9 cellular contexts compared by ENCODE assay signal in genomic region chr5:53041071-53041692, GRCh38. TPM values are rescaled to one million over a fixed set of nuclear protein-coding genes. Genes with fewer than 3 reads are reported as not detected.
DNase-seq lines count a peak whose midpoint lies in the region; ATAC-seq and TF ChIP-seq lines count a peak whose summit lies in the region.
"Had no signal": no experiment of that assay in that cellular context is flagged by ENCODE, and none has a peak within 500 bp of the region (broad histone marks: within the 10 kb centered on the region; RNA-seq: fewer than 3 reads in every experiment).

No MANE protein-coding gene starts in this region.

- DNase-seq in activated CD4-positive, alpha-beta T cell treated with anti-CD3 and anti-CD28 coated beads for 36 hours, result peak; percentile 43
- no peak for DNase-seq in activated CD4-positive, alpha-beta T cell treated with anti-CD3 and anti-CD28 coated beads for 48 hours
- peak; percentile 49 for DNase-seq in T-helper 2 cell treated with Interferon-gamma antibody and Interleukin-4, amounts not matched to agents 5 μg/mL and 100 μg/mL, for 36 hours (ENCODE audit: low spot score)
- DNase-seq in spleen (no peak), HuH-7 (ENCODE audit: low spot score) (no peak), NCI-H226 (no peak), esophagus muscularis mucosa (ENCODE audit: extremely low spot score) (no peak)

- intact Hi-C loops in activated CD4-positive, alpha-beta T cell treated with anti-CD3 and anti-CD28 coated beads for 36 hours (cut with DNase I, micrococcal nuclease), result loop anchor here (1.0 to 2.0 kb wide), 7 partner anchors 9 to 56 kb away; no protein-coding TSS in a partner anchor
- intact Hi-C loops in spleen (cut with DNase I; ENCODE audit: low total_unique reads) (no loop called here), esophagus muscularis mucosa (cut with DNase I) (no loop called here)

- no peak for TF ChIP-seq EP300 in esophagus muscularis mucosa (IDR thresholded peaks at IDR 0.05)

- 19 to 37% (median 22%) methylated on average over 4 of the region's 4 CpGs for WGBS in spleen, 5 donors
- WGBS in esophagus muscularis mucosa, result 62% methylated on average over 4 of the region's 4 CpGs

- no peaks in the 10 kb centered on the region for H3K9me3 ChIP-seq in spleen
- no peaks in the 10 kb centered on the region for H3K9me3 ChIP-seq in esophagus muscularis mucosa
- H3K9me3 ChIP-seq: A549 had no signal

- H3K27ac Mint-ChIP-seq in activated CD4-positive, alpha-beta T cell treated with anti-CD3 and anti-CD28 coated beads for 36 hours, result peak overlapping the region; percentile 48
- peak overlapping the region; percentile 90 for H3K27ac Mint-ChIP-seq in T-helper 2 cell treated with Interferon-gamma antibody and Interleukin-4, amounts not matched to agents 5 μg/mL and 100 μg/mL, for 36 hours

- CTCF ChIA-PET in activated CD4-positive, alpha-beta T cell treated with anti-CD3 and anti-CD28 coated beads for 36 hours (lab: Charles Lee), result interaction anchor here (0.6 to 3.4 kb wide), 6 partner anchors 9 to 1826 kb away, joined by 3 to 24 read pairs (median 4); partner anchors contain the start of gene MOCS2

- H3K4me1 ChIP-seq in spleen (peaks cover 0 to 62% (median 36%) of the 10 kb centered on the region in 6 donors), esophagus muscularis mucosa (peaks cover 16 to 19% (median 18%) of the 10 kb centered on the region in 4 donors)

- TF ChIP-seq POLR2A in spleen (IDR thresholded peaks at IDR 0.05) (no peak), esophagus muscularis mucosa (IDR thresholded peaks at IDR 0.05; ENCODE audit: low read depth) (no peak)

- no peak for TF ChIP-seq CTCF in spleen (IDR thresholded peaks at IDR 0.05 in 8 of 11, conservative IDR thresholded peaks at IDR 0.05 in 3 of 11)
- no peak for TF ChIP-seq CTCF in esophagus muscularis mucosa (IDR thresholded peaks at IDR 0.05)

- peak overlapping the region in 2 of 8 donors; percentile 19 to 34 for H3K4me3 ChIP-seq in spleen
- no peak overlapping the region for H3K4me3 ChIP-seq in esophagus muscularis mucosa
- H3K4me3 ChIP-seq: A549 had no signal

- H3K4me3 Mint-ChIP-seq in activated CD4-positive, alpha-beta T cell treated with anti-CD3 and anti-CD28 coated beads for 36 hours, result no peak overlapping the region
- H3K4me3 Mint-ChIP-seq in T-helper 2 cell treated with Interferon-gamma antibody and Interleukin-4, amounts not matched to agents 5 μg/mL and 100 μg/mL, for 36 hours, result peak overlapping the region; percentile 70

- POLR2A ChIA-PET in activated CD4-positive, alpha-beta T cell treated with anti-CD3 and anti-CD28 coated beads for 36 hours (lab: Charles Lee), result interaction anchor here (0.7 to 1.6 kb wide), 2 partner anchors 10 to 11 kb away, joined by 3 to 6 read pairs; no protein-coding TSS in a partner anchor

- H3K36me3 ChIP-seq in spleen (no peaks in the 10 kb centered on the region), esophagus muscularis mucosa (no peaks in the 10 kb centered on the region)

- H3K27me3 ChIP-seq in spleen (replicated peaks in 1 of 7) (no peaks in the 10 kb centered on the region), esophagus muscularis mucosa (no peaks in the 10 kb centered on the region)

- no peaks in the 10 kb centered on the region for H3K36me3 Mint-ChIP-seq in activated CD4-positive, alpha-beta T cell treated with anti-CD3 and anti-CD28 coated beads for 36 hours (ENCODE audit: low read depth)
- H3K36me3 Mint-ChIP-seq in T-helper 2 cell treated with Interferon-gamma antibody and Interleukin-4, amounts not matched to agents 5 μg/mL and 100 μg/mL, for 36 hours (ENCODE audit: low read depth), result peaks cover 27% of the 10 kb centered on the region

- H3K9me3 Mint-ChIP-seq in activated CD4-positive, alpha-beta T cell treated with anti-CD3 and anti-CD28 coated beads for 36 hours (ENCODE audit: low read depth), result no peaks in the 10 kb centered on the region
- H3K9me3 Mint-ChIP-seq in T-helper 2 cell treated with Interferon-gamma antibody and Interleukin-4, amounts not matched to agents 5 μg/mL and 100 μg/mL, for 36 hours, result no peaks in the 10 kb centered on the region

- peaks cover 16% of the 10 kb centered on the region for H3K27me3 Mint-ChIP-seq in activated CD4-positive, alpha-beta T cell treated with anti-CD3 and anti-CD28 coated beads for 36 hours
- peaks cover 3% of the 10 kb centered on the region for H3K27me3 Mint-ChIP-seq in T-helper 2 cell treated with Interferon-gamma antibody and Interleukin-4, amounts not matched to agents 5 μg/mL and 100 μg/mL, for 36 hours (ENCODE audit: low read depth)

- H3K4me1 Mint-ChIP-seq in activated CD4-positive, alpha-beta T cell treated with anti-CD3 and anti-CD28 coated beads for 36 hours, result peaks cover 37% of the 10 kb centered on the region
- peaks cover 70% of the 10 kb centered on the region for H3K4me1 Mint-ChIP-seq in T-helper 2 cell treated with Interferon-gamma antibody and Interleukin-4, amounts not matched to agents 5 μg/mL and 100 μg/mL, for 36 hours (ENCODE audit: low read depth)

- ATAC-seq in activated CD4-positive, alpha-beta T cell treated with anti-CD3 and anti-CD28 coated beads for 36 hours, result peak; percentile 93
- peak; percentile 97 for ATAC-seq in HG02884 (IDR thresholded peaks at IDR 0.05; ENCODE audit: unreplicated experiment)
- ATAC-seq: A549 had no signal

- peak overlapping the region in 6 of 8 donors; percentile 4 to 48 (median 16) for H3K27ac ChIP-seq in spleen
- H3K27ac ChIP-seq in esophagus muscularis mucosa (replicated peaks in 1 of 4), result no peak overlapping the region
- H3K27ac ChIP-seq: A549 had no signal

RNA-seq across cellular contexts. Expression of gene ITGA2, which starts 52.0 kb away (rescaled TPM):
- total RNA-seq in activated CD4-positive, alpha-beta T cell treated with anti-CD3 and anti-CD28 coated beads for 36 hours, result under 1 TPM; 0.61 to 0.71 TPM
- total RNA-seq in spleen (10 to 100 TPM; 10.4 to 21.6 (median 18.3) TPM), esophagus muscularis mucosa (1 to 10 TPM; 5.0 to 9.6 (median 7.8) TPM)
- polyA plus RNA-seq in spleen, result 1 to 10 TPM in 2 of 3 donors, under 1 TPM in 1; 0.54 to 1.8 (median 1.7) TPM

Comparison
In these comparisons a context has a peak if more than half of its experiments do, and no peak if none do; other contexts are left out.
1. DNase-seq: peak in activated CD4-positive, alpha-beta T cell treated with anti-CD3 and anti-CD28 coated beads for 36 hours (single experiment) and T-helper 2 cell treated with Interferon-gamma antibody and Interleukin-4, amounts not matched to agents 5 μg/mL and 100 μg/mL, for 36 hours (single experiment); none in activated CD4-positive, alpha-beta T cell treated with anti-CD3 and anti-CD28 coated beads for 48 hours (single experiment), spleen (single experiment), HuH-7 (single experiment), NCI-H226 (single experiment) and esophagus muscularis mucosa (single experiment).
2. H3K27ac ChIP-seq: peak in spleen (6 of 8); none in esophagus muscularis mucosa (0 of 4).
3. intact Hi-C loops: an anchor here in activated CD4-positive, alpha-beta T cell treated with anti-CD3 and anti-CD28 coated beads for 36 hours (1.0 to 2.0 kb wide); none called in spleen and esophagus muscularis mucosa.